Comparison of ENCODE assay signal across 8 cellular contexts in the genomic region with DNA sequence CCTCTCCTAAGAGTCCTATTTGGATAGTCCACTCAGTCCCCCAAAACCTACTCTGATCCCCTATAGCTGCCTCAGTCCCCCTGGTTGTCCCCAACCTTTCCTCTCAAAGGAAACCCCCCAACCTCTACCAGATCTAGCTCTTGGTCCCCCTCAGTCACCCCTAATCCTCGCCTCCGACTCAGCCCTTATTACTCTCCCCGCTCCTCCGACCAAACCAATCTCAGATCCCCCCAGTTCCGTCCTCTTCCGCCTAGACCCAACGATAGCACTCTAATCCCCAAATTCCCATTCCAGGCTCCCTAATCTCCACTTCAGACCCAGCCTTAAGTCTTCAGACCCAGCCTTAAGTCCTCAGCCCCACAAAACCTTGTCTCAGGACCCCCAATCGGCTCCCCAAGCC. TPM values are rescaled to one million over a fixed set of nuclear protein-coding genes. Genes with fewer than 3 reads are reported as not detected.
DNase-seq lines count a peak whose midpoint lies in the region; ATAC-seq and TF ChIP-seq lines count a peak whose summit lies in the region.

No MANE protein-coding gene starts in this region.

- no peaks in the 10 kb centered on the region for H3K9me3 ChIP-seq in BLaER1 treated with 17β-estradiol and CSF1 and Interleukin-3, amounts not matched to agents 10 nM and 100 nM (replicated peaks in 1 of 11)
- H3K9me3 ChIP-seq in NT2/D1 (ENCODE audit: insufficient read depth, low read length) = no peaks in the 10 kb centered on the region

- H3K4me1 ChIP-seq in BLaER1 treated with 17β-estradiol and CSF1 and Interleukin-3, amounts not matched to agents 10 nM and 100 nM = peaks cover 70 to 92% (median 89%) of the 10 kb centered on the region in 10 experiments
- H3K4me1 ChIP-seq in NT2/D1 (ENCODE audit: insufficient read depth, insufficient read length) = no peaks in the 10 kb centered on the region

- peaks cover 0 to 17% (median 0%) of the 10 kb centered on the region in 11 experiments; a peak in 6 of 22 replicates for H3K36me3 ChIP-seq in BLaER1 treated with 17β-estradiol and CSF1 and Interleukin-3, amounts not matched to agents 10 nM and 100 nM
- peaks cover 15% of the 10 kb centered on the region for H3K36me3 ChIP-seq in NT2/D1 (ENCODE audit: insufficient read depth, insufficient read length, low read length)

- H3K4me3 Mint-ChIP-seq in endothelial cell (ENCODE audit: unreplicated experiment) (peak overlapping the region; percentile 90), nephron (peak overlapping the region; percentile 90 to 94 (median 91))

- peaks cover 31% of the 10 kb centered on the region for H3K4me1 Mint-ChIP-seq in endothelial cell (ENCODE audit: unreplicated experiment)
- peaks cover 57% of the 10 kb centered on the region for H3K4me1 Mint-ChIP-seq in nephron

- peak overlapping the region; percentile 78 to 94 (median 90) for H3K4me3 ChIP-seq in BLaER1 treated with 17β-estradiol and CSF1 and Interleukin-3, amounts not matched to agents 10 nM and 100 nM
- peak overlapping the region; percentile 91 for H3K4me3 ChIP-seq in NT2/D1 (ENCODE audit: insufficient read length, low read depth)

- H4K20me1 ChIP-seq in BLaER1 treated with 17β-estradiol and CSF1 and Interleukin-3, amounts not matched to agents 10 nM and 100 nM = peaks cover 7 to 47% (median 36%) of the 10 kb centered on the region in 11 experiments; a peak in 20 of 22 replicates

- H3K9me3 Mint-ChIP-seq in endothelial cell (ENCODE audit: unreplicated experiment) (no peaks in the 10 kb centered on the region), nephron (no peaks in the 10 kb centered on the region)

- no peaks in the 10 kb centered on the region for H3K27me3 ChIP-seq in BLaER1 treated with 17β-estradiol and CSF1 and Interleukin-3, amounts not matched to agents 10 nM and 100 nM
- H3K27me3 ChIP-seq in NT2/D1 (ENCODE audit: insufficient read depth, insufficient read length) = no peaks in the 10 kb centered on the region

- ATAC-seq in GM19463 (IDR thresholded peaks at IDR 0.05; ENCODE audit: unreplicated experiment) (no peak), HG02763 (IDR thresholded peaks at IDR 0.05; ENCODE audit: unreplicated experiment) (no peak), GM19351 (IDR thresholded peaks at IDR 0.05; ENCODE audit: unreplicated experiment) (no peak)

- peak overlapping the region; percentile 91 to 100 (median 98) for H3K4me2 ChIP-seq in BLaER1 treated with 17β-estradiol and CSF1 and Interleukin-3, amounts not matched to agents 10 nM and 100 nM

- TF ChIP-seq CTCF in endothelial cell (IDR thresholded peaks at IDR 0.05; ENCODE audit: unreplicated experiment) = no peak
- no peak for TF ChIP-seq CTCF in nephron (IDR thresholded peaks at IDR 0.05; ENCODE audit: unreplicated experiment in 3 of 3)

- peak overlapping the region; percentile 88 to 95 (median 92) for H3K27ac ChIP-seq in BLaER1 treated with 17β-estradiol and CSF1 and Interleukin-3, amounts not matched to agents 10 nM and 100 nM

- H3K27ac Mint-ChIP-seq in endothelial cell (ENCODE audit: unreplicated experiment) = peak overlapping the region; percentile 57
- H3K27ac Mint-ChIP-seq in nephron = peak overlapping the region; percentile 49 to 86 (median 80)

- peaks cover 6% of the 10 kb centered on the region for H3K36me3 Mint-ChIP-seq in endothelial cell (ENCODE audit: low read depth, unreplicated experiment)
- no peaks in the 10 kb centered on the region for H3K36me3 Mint-ChIP-seq in nephron (ENCODE audit: low read depth)

- DNase-seq in NT2/D1 (ENCODE audit: low read depth, low spot score) (no peak), endothelial cell (ENCODE audit: low spot score) (no peak), NCI-H748 (lab: John Stamatoyannopoulos, UW; ENCODE audit: unreplicated experiment) (no peak)

- peak overlapping the region; percentile 91 to 98 (median 95) for H3K9ac ChIP-seq in BLaER1 treated with 17β-estradiol and CSF1 and Interleukin-3, amounts not matched to agents 10 nM and 100 nM
- peak overlapping the region; percentile 94 for H3K9ac ChIP-seq in NT2/D1 (ENCODE audit: insufficient read length, low read depth)

- H3K27me3 Mint-ChIP-seq in endothelial cell (ENCODE audit: unreplicated experiment) (peaks cover 10% of the 10 kb centered on the region), nephron (ENCODE audit: low read depth) (peaks cover 5% of the 10 kb centered on the region)

RNA-seq across cellular contexts. Expression of gene VPS37B, which starts 0.6 kb away (rescaled TPM):
- total RNA-seq in endothelial cell (ENCODE audit: unreplicated experiment) = 13.8 TPM
